8 cellular contexts compared by ENCODE assay signal in genomic region chr7:38178004-38178694, GRCh38. TPM values are rescaled to one million over a fixed set of nuclear protein-coding genes. Genes with fewer than 3 reads are reported as not detected.
DNase-seq lines count a peak whose midpoint lies in the region; ATAC-seq and TF ChIP-seq lines count a peak whose summit lies in the region.

Gene STARD3NL, plus strand, starts transcription at chr7:38178245. Its CDS starts 29,260 bp downstream, at chr7:38207505.

- H3K4me2 ChIP-seq in parathyroid adenoma (ENCODE audit: low read length) = peak within 1 kb of the TSS; percentile 72

- H3K4me3 ChIP-seq in GM12875 (ENCODE audit: low read depth, low read length) (peak within 1 kb of the TSS; percentile 92), adipocyte (ENCODE audit: low read length) (peak within 1 kb of the TSS; percentile 87), cardiac muscle cell (peak within 1 kb of the TSS; percentile 85), parathyroid adenoma (ENCODE audit: low read depth, low read length) (peak within 1 kb of the TSS; percentile 91), tibial nerve (peak within 1 kb of the TSS; percentile 65 to 85 (median 76))

- H3K4me1 ChIP-seq in adipocyte (ENCODE audit: control insufficient read depth, insufficient read depth, low read length) = peaks cover 21% of the 10 kb centered on the region
- H3K4me1 ChIP-seq in cardiac muscle cell (ENCODE audit: low read depth) = peaks cover 27% of the 10 kb centered on the region
- H3K4me1 ChIP-seq in parathyroid adenoma = peaks cover 5% of the 10 kb centered on the region
- H3K4me1 ChIP-seq in tibial nerve = peaks cover 0 to 41% (median 10%) of the 10 kb centered on the region in 4 donors

- H3K27ac ChIP-seq in cardiac muscle cell (peak within 1 kb of the TSS; percentile 89), parathyroid adenoma (peak within 1 kb of the TSS; percentile 74), tibial nerve (peak within 1 kb of the TSS; percentile 93 to 97 (median 96))

- TF ChIP-seq EP300 in tibial nerve (IDR thresholded peaks at IDR 0.05) = peak; percentile 6 to 77

- H2AFZ ChIP-seq in parathyroid adenoma = peak within 1 kb of the TSS; percentile 95

- H3K27me3 ChIP-seq in adipocyte (replicated peaks; ENCODE audit: control insufficient read depth, insufficient read depth, low read length) = no peaks in the 10 kb centered on the region
- H3K27me3 ChIP-seq in cardiac muscle cell = no peaks in the 10 kb centered on the region
- no peaks in the 10 kb centered on the region for H3K27me3 ChIP-seq in parathyroid adenoma (ENCODE audit: control insufficient read depth, insufficient read depth, low read length)
- H3K27me3 ChIP-seq in tibial nerve = no peaks in the 10 kb centered on the region

- peak; percentile 97 for DNase-seq in NCI-H1436 (lab: John Stamatoyannopoulos, UW)
- peak; percentile 87 for DNase-seq in T follicular helper cell (ENCODE audit: low read depth)
- DNase-seq in adipocyte (ENCODE audit: low read depth) = peak; percentile 100
- DNase-seq in cardiac muscle cell (ENCODE audit: low read depth in 1 of 2, low spot score in 1 of 2) = peak; percentile 100
- DNase-seq in tibial nerve (ENCODE audit: low spot score in 2 of 2) = peak; percentile 93 to 100

- 0 to 1% methylated on average over 21 to 29 of the region's 51 CpGs for WGBS in tibial nerve, 2 donors

- TF ChIP-seq CTCF in GM12875 (IDR thresholded peaks at IDR 0.05; ENCODE audit: borderline replicate concordance, insufficient read depth, low read depth, low read length) (no peak), cardiac muscle cell (IDR thresholded peaks at IDR 0.05; ENCODE audit: low read depth, low read length) (no peak), parathyroid adenoma (IDR thresholded peaks at IDR 0.05) (no peak), tibial nerve (IDR thresholded peaks at IDR 0.05) (peak in 2 of 5 experiments; percentile 71 to 72)

- peak; percentile 99 for ATAC-seq in HG02798 (IDR thresholded peaks at IDR 0.05; ENCODE audit: poor library complexity, unreplicated experiment)

- peak in 1 of 2 donors; percentile 76 for TF ChIP-seq POLR2A in tibial nerve (IDR thresholded peaks at IDR 0.05)

- H3K79me2 ChIP-seq in parathyroid adenoma = peaks cover 5% of the 10 kb centered on the region

- H3K9me3 ChIP-seq in adipocyte (ENCODE audit: control insufficient read depth, low read length) = no peaks in the 10 kb centered on the region
- H3K9me3 ChIP-seq in cardiac muscle cell (ENCODE audit: low read depth) = no peaks in the 10 kb centered on the region
- no peaks in the 10 kb centered on the region for H3K9me3 ChIP-seq in parathyroid adenoma (ENCODE audit: control insufficient read depth, low read length)
- no peaks in the 10 kb centered on the region for H3K9me3 ChIP-seq in tibial nerve

- H3K36me3 ChIP-seq in adipocyte (ENCODE audit: control insufficient read depth, insufficient read depth, low read length, severe bottlenecking) = no peaks in the 10 kb centered on the region
- no peaks in the 10 kb centered on the region for H3K36me3 ChIP-seq in cardiac muscle cell
- H3K36me3 ChIP-seq in parathyroid adenoma (ENCODE audit: control insufficient read depth, insufficient read depth, low read length) = no peaks in the 10 kb centered on the region
- no peaks in the 10 kb centered on the region for H3K36me3 ChIP-seq in tibial nerve

- peak within 1 kb of the TSS; percentile 88 for H3K9ac ChIP-seq in adipocyte (ENCODE audit: low read length)
- H3K9ac ChIP-seq in parathyroid adenoma = peak within 1 kb of the TSS; percentile 22

RNA-seq across cellular contexts. Expression of gene STARD3NL, which starts in this region (rescaled TPM):
- total RNA-seq in cardiac muscle cell (55.4 and 72.2 TPM in 2 replicates), tibial nerve (10 to 100 TPM; 28.3 to 42.9 (median 35.6) TPM)
- 95.3 and 111 TPM in 2 replicates for polyA plus RNA-seq in cardiac muscle cell

Comparison
In these comparisons a context has a peak if more than half of its experiments do, and no peak if none do; other contexts are left out.
1. Peak in every context shown above with its lines: DNase-seq, ATAC-seq, H3K4me3 ChIP-seq and H3K27ac ChIP-seq.